Comparison of ENCODE assay signal across 28 cellular contexts in genomic region chr10:116634126-116634975, GRCh38. TPM values are rescaled to one million over a fixed set of nuclear protein-coding genes. Genes with fewer than 3 reads are reported as not detected.
"Had no signal": no experiment of that assay in that cellular context is flagged by ENCODE, and none has a peak within 500 bp of the region (broad histone marks: within the 10 kb centered on the region; RNA-seq: fewer than 3 reads in every experiment).

No MANE protein-coding gene starts in this region.

- H3K36me3 ChIP-seq: brain microvascular endothelial cell, right lobe of liver, vagina, WERI-Rb-1 had no signal

- DNase-seq: activated CD4-positive, alpha-beta T cell treated with anti-CD3 and anti-CD28 coated beads, Interleukin-2, amount 10 ng/mL, durations not matched to agents 7 days and 5 days; activated CD4-positive, CD25-positive, alpha-beta regulatory T cell treated with anti-CD3 and anti-CD28 coated beads, Interleukin-2, amount 50 U/mL, for 72 hours; activated CD8-positive, alpha-beta T cell treated with anti-CD3 and anti-CD28 coated beads, Interleukin-2, amount 10 ng/mL, durations not matched to agents 7 days and 5 days; activated gamma-delta T cell; aorta; brain microvascular endothelial cell; foreskin fibroblast; hippocampal formation; nucleus accumbens; right lobe of liver; small intestine; stimulated activated CD4-positive, alpha-beta T cell treated with anti-CD3 and anti-CD28 coated beads, Interleukin-15, amount 100 ng/mL, for 24 hours; stimulated activated naive B cell treated with anti-CD40 and anti-IgM and Interleukin-4, amounts not matched to agents 10 μg/mL and 1 μg/mL and 100 μg/mL, for 72 hours; T-helper 1 cell; WERI-Rb-1 had no signal

- H3K4me1 ChIP-seq: right lobe of liver, vagina had no signal

- H3K36me3 Mint-ChIP-seq: activated naive CD4-positive, alpha-beta T cell treated with anti-CD3 and anti-CD28 coated beads, Interleukin-2, amount 50 U/mL, for 24 hours; memory B cell; stimulated activated naive B cell treated with anti-CD40 and anti-IgM and Interleukin-4, amounts not matched to agents 10 μg/mL and 1 μg/mL and 100 μg/mL, for 72 hours; type B pancreatic cell had no signal

- H3K27me3 Mint-ChIP-seq: central memory CD8-positive, alpha-beta T cell had no signal

- H3K27ac ChIP-seq: brain microvascular endothelial cell, coronary artery, right lobe of liver, vagina, WERI-Rb-1 had no signal

- H3K4me1 Mint-ChIP-seq: activated CD4-positive, alpha-beta T cell treated with anti-CD3 and anti-CD28 coated beads, Interleukin-2, amount 10 ng/mL, durations not matched to agents 7 days and 5 days; activated naive CD4-positive, alpha-beta T cell treated with anti-CD3 and anti-CD28 coated beads, Interleukin-2, amount 50 U/mL, for 24 hours; central memory CD8-positive, alpha-beta T cell; nephron; stimulated activated naive B cell treated with anti-CD40 and anti-IgM and Interleukin-4, amounts not matched to agents 10 μg/mL and 1 μg/mL and 100 μg/mL, for 72 hours had no signal

- H3K27ac Mint-ChIP-seq: activated CD4-positive, alpha-beta T cell treated with anti-CD3 and anti-CD28 coated beads, Interleukin-2, amount 10 ng/mL, durations not matched to agents 7 days and 5 days; activated CD8-positive, alpha-beta T cell treated with anti-CD3 and anti-CD28 coated beads, Interleukin-2, amount 10 ng/mL, durations not matched to agents 7 days and 5 days; activated naive CD4-positive, alpha-beta T cell treated with anti-CD3 and anti-CD28 coated beads, Interleukin-2, amount 50 U/mL, for 24 hours; activated T-helper 1 cell treated with anti-CD3 and anti-CD28 coated beads, Interleukin-12 subunit alpha, Interleukin-12 subunit beta, Interleukin-2, Interleukin-4 antibody, amounts not matched to agents 30 ng/mL and 10 ng/mL and 1 ng/mL, durations not matched to agents 14 hours and 24 hours and 36 hours; memory B cell; nephron; stimulated activated naive B cell treated with anti-CD40 and anti-IgM and Interleukin-4, amounts not matched to agents 10 μg/mL and 1 μg/mL and 100 μg/mL, for 72 hours; type B pancreatic cell had no signal

- H3K4me3 Mint-ChIP-seq: activated CD4-positive, alpha-beta T cell treated with anti-CD3 and anti-CD28 coated beads, Interleukin-2, amount 10 ng/mL, durations not matched to agents 7 days and 5 days; activated CD8-positive, alpha-beta T cell treated with anti-CD3 and anti-CD28 coated beads, Interleukin-2, amount 10 ng/mL, durations not matched to agents 7 days and 5 days; activated naive CD4-positive, alpha-beta T cell treated with anti-CD3 and anti-CD28 coated beads, Interleukin-2, amount 50 U/mL, for 24 hours; activated T-helper 1 cell treated with anti-CD3 and anti-CD28 coated beads, Interleukin-12 subunit alpha, Interleukin-12 subunit beta, Interleukin-2, Interleukin-4 antibody, amounts not matched to agents 30 ng/mL and 10 ng/mL and 1 ng/mL, durations not matched to agents 14 hours and 24 hours and 36 hours; central memory CD8-positive, alpha-beta T cell; memory B cell; nephron; stimulated activated naive B cell treated with anti-CD40 and anti-IgM and Interleukin-4, amounts not matched to agents 10 μg/mL and 1 μg/mL and 100 μg/mL, for 72 hours; type B pancreatic cell had no signal

- H3K4me3 ChIP-seq: coronary artery, right lobe of liver, vagina had no signal

- H3K9me3 ChIP-seq: right lobe of liver, vagina had no signal

- ATAC-seq: activated CD8-positive, alpha-beta T cell treated with anti-CD3 and anti-CD28 coated beads, Interleukin-2, amount 10 ng/mL, durations not matched to agents 7 days and 5 days; right lobe of liver; stimulated activated naive B cell treated with anti-CD40 and anti-IgM and Interleukin-4, amounts not matched to agents 10 μg/mL and 1 μg/mL and 100 μg/mL, for 72 hours had no signal

- H3K27me3 ChIP-seq: brain microvascular endothelial cell, right lobe of liver, vagina had no signal

- H3K9me3 Mint-ChIP-seq: activated CD4-positive, alpha-beta T cell treated with anti-CD3 and anti-CD28 coated beads, Interleukin-2, amount 10 ng/mL, durations not matched to agents 7 days and 5 days; activated naive CD4-positive, alpha-beta T cell treated with anti-CD3 and anti-CD28 coated beads, Interleukin-2, amount 50 U/mL, for 24 hours; activated T-helper 1 cell treated with anti-CD3 and anti-CD28 coated beads, Interleukin-12 subunit alpha, Interleukin-12 subunit beta, Interleukin-2, Interleukin-4 antibody, amounts not matched to agents 30 ng/mL and 10 ng/mL and 1 ng/mL, durations not matched to agents 14 hours and 24 hours and 36 hours; nephron; type B pancreatic cell had no signal

RNA-seq across cellular contexts. Expression of gene PNLIPRP2, which starts 13.6 kb away (rescaled TPM):
- total RNA-seq: activated CD4-positive, alpha-beta T cell treated with anti-CD3 and anti-CD28 coated beads, Interleukin-2, amount 10 ng/mL, durations not matched to agents 7 days and 5 days; activated CD8-positive, alpha-beta T cell treated with anti-CD3 and anti-CD28 coated beads, Interleukin-2, amount 10 ng/mL, durations not matched to agents 7 days and 5 days; activated T-helper 1 cell treated with anti-CD3 and anti-CD28 coated beads, Interleukin-12 subunit alpha, Interleukin-12 subunit beta, Interleukin-2, Interleukin-4 antibody, amounts not matched to agents 30 ng/mL and 10 ng/mL and 1 ng/mL, durations not matched to agents 14 hours and 24 hours and 36 hours; fibroblast of lung; liver; mononuclear cell; myocyte; right lobe of liver; temporal lobe; vagina had no signal
- polyA plus RNA-seq: fibroblast of lung, liver had no signal

RNA-seq across cellular contexts. Expression of gene PNLIPRP1, which starts 43.6 kb away (rescaled TPM):
- total RNA-seq: activated CD4-positive, alpha-beta T cell treated with anti-CD3 and anti-CD28 coated beads, Interleukin-2, amount 10 ng/mL, durations not matched to agents 7 days and 5 days; activated CD8-positive, alpha-beta T cell treated with anti-CD3 and anti-CD28 coated beads, Interleukin-2, amount 10 ng/mL, durations not matched to agents 7 days and 5 days; activated T-helper 1 cell treated with anti-CD3 and anti-CD28 coated beads, Interleukin-12 subunit alpha, Interleukin-12 subunit beta, Interleukin-2, Interleukin-4 antibody, amounts not matched to agents 30 ng/mL and 10 ng/mL and 1 ng/mL, durations not matched to agents 14 hours and 24 hours and 36 hours; fibroblast of lung; liver; mononuclear cell; myocyte; right lobe of liver; temporal lobe; vagina had no signal
- polyA plus RNA-seq: fibroblast of lung, liver had no signal
